In genomic region chr1:181675625-181676024, GRCh38 we compare ENCODE assay signal across 14 cellular contexts.
"Had no signal": no experiment of that assay in that cellular context is flagged by ENCODE, and none has a peak within 500 bp of the region (broad histone marks: within the 10 kb centered on the region; RNA-seq: fewer than 3 reads in every experiment).

No MANE protein-coding gene starts in this region.

- DNase-seq: cortex of kidney; naive B cell; ovary; stimulated activated CD4-positive, alpha-beta T cell treated with anti-CD3 and anti-CD28 coated beads, Interleukin-4, amount 100 ng/mL, for 1 hour; stimulated activated CD8-positive, alpha-beta memory T cell treated with anti-CD3 and anti-CD28 coated beads, Interleukin-4, amount 100 ng/mL, for 48 hours; stimulated activated naive CD8-positive, alpha-beta T cell treated with anti-CD3 and anti-CD28 coated beads, Interleukin-15, Interleukin-2, amounts not matched to agents 100 U/mL and 50 U/mL, for 24 hours had no signal

- H3K4me1 Mint-ChIP-seq: naive B cell; stimulated activated effector memory CD8-positive, alpha-beta T cell treated with anti-CD3 and anti-CD28 coated beads, Interleukin-12 subunit alpha, Interleukin-12 subunit beta, amount 100 ng/mL, for 72 hours had no signal

- H2AFZ ChIP-seq: hepatocyte had no signal

- H3K9me3 ChIP-seq: ovary, right lobe of liver, suprapubic skin, thyroid gland had no signal

- H3K27me3 ChIP-seq: ovary, right lobe of liver, thyroid gland had no signal

- ATAC-seq: stimulated activated effector memory CD8-positive, alpha-beta T cell treated with anti-CD3 and anti-CD28 coated beads, Interleukin-12 subunit alpha, Interleukin-12 subunit beta, amount 100 ng/mL, for 72 hours; stimulated activated naive CD8-positive, alpha-beta T cell treated with anti-CD3 and anti-CD28 coated beads, Interleukin-15, Interleukin-2, amounts not matched to agents 100 U/mL and 50 U/mL, for 24 hours had no signal

- H3K4me3 ChIP-seq: hepatocyte, ovary, right lobe of liver, suprapubic skin, thyroid gland had no signal

- H3K27ac ChIP-seq: hepatocyte, ovary, right lobe of liver, suprapubic skin, thyroid gland had no signal

- H3K4me2 ChIP-seq: hepatocyte had no signal

- H3K36me3 Mint-ChIP-seq: naive B cell; stimulated activated effector memory CD8-positive, alpha-beta T cell treated with anti-CD3 and anti-CD28 coated beads, Interleukin-12 subunit alpha, Interleukin-12 subunit beta, amount 100 ng/mL, for 72 hours; type B pancreatic cell had no signal

- H3K79me2 ChIP-seq: hepatocyte had no signal

- H3K4me3 Mint-ChIP-seq: naive B cell; nephron; stimulated activated effector memory CD8-positive, alpha-beta T cell treated with anti-CD3 and anti-CD28 coated beads, Interleukin-12 subunit alpha, Interleukin-12 subunit beta, amount 100 ng/mL, for 72 hours; type B pancreatic cell had no signal

- H3K4me1 ChIP-seq: right lobe of liver, suprapubic skin, thyroid gland had no signal

- H3K36me3 ChIP-seq: ovary, right lobe of liver, suprapubic skin, thyroid gland had no signal

- H3K27ac Mint-ChIP-seq: naive B cell; nephron; progenitor cell of endocrine pancreas; stimulated activated effector memory CD8-positive, alpha-beta T cell treated with anti-CD3 and anti-CD28 coated beads, Interleukin-12 subunit alpha, Interleukin-12 subunit beta, amount 100 ng/mL, for 72 hours; type B pancreatic cell had no signal

- H3K9me3 Mint-ChIP-seq: nephron, type B pancreatic cell had no signal
